Comparison of ENCODE assay signal across 21 cellular contexts in genomic region chr2:47504174-47504810, GRCh38.
DNase-seq lines count a peak whose midpoint lies in the region; ATAC-seq and TF ChIP-seq lines count a peak whose summit lies in the region.
"Had no signal": no experiment of that assay in that cellular context is flagged by ENCODE, and none has a peak within 500 bp of the region (broad histone marks: within the 10 kb centered on the region; RNA-seq: fewer than 3 reads in every experiment).

No MANE protein-coding gene starts in this region.

- H2BK120ac ChIP-seq in neuronal stem cell (ENCODE audit: low read depth, low read length): no peak overlapping the region

- H3K4me3 ChIP-seq in testis: no peak overlapping the region
- peak overlapping the region in 1 of 2 donors; percentile 27 for H3K4me3 ChIP-seq in neuronal stem cell (ENCODE audit: low read length in 2 of 2)
- H3K4me3 ChIP-seq: gastroesophageal sphincter, SJSA1, vagina had no signal

- intact Hi-C loops in activated B cell treated with CpG ODN at 0.5 μM for 24 hours (cut with micrococcal nuclease) (no loop called here), testis (cut with DNase I; ENCODE audit: low total_unique reads) (no loop called here)

- CTCF ChIA-PET in activated B cell treated with CpG ODN at 0.5 μM for 24 hours (lab: Charles Lee): no interaction called here

- no peak overlapping the region for H3K4ac ChIP-seq in neuronal stem cell (ENCODE audit: low read length)

- 94 to 95% methylated on average over 5 to 6 of the region's 6 CpGs for WGBS in testis, 2 donors
- WGBS in neuronal stem cell (ENCODE audit: extremely low coverage in 2 of 2, insufficient read length in 2 of 2, insufficient replicate concordance in 1 of 2), 2 donors: no CpG with 5 or more reads among the region's 6 CpGs

- H4K91ac ChIP-seq in neuronal stem cell (ENCODE audit: low read depth, low read length, poor library complexity): no peak overlapping the region

- H3K36me3 ChIP-seq in testis (ENCODE audit: low read depth, missing control alignments) (no peaks in the 10 kb centered on the region), neuronal stem cell (replicated peaks in 1 of 2; ENCODE audit: control insufficient read depth in 2 of 2, insufficient read depth in 2 of 2, low read length in 2 of 2) (peaks cover 0 to 4% of the 10 kb centered on the region in 2 donors)
- H3K36me3 ChIP-seq: brain microvascular endothelial cell, gastroesophageal sphincter, SJSA1, vagina had no signal

- H3K27me3 ChIP-seq in testis: no peaks in the 10 kb centered on the region
- no peaks in the 10 kb centered on the region for H3K27me3 ChIP-seq in neuronal stem cell (ENCODE audit: control insufficient read depth in 3 of 3, insufficient read depth in 3 of 3, low read depth in 1 of 3, low read length in 3 of 3)
- H3K27me3 ChIP-seq: brain microvascular endothelial cell, gastroesophageal sphincter, SJSA1, vagina had no signal

- peaks cover 27% of the 10 kb centered on the region for H3K4me1 Mint-ChIP-seq in activated B cell treated with CpG ODN at 0.5 μM for 24 hours

- TF ChIP-seq CTCF in activated B cell treated with CpG ODN at 0.5 μM for 24 hours (IDR thresholded peaks at IDR 0.05) (no peak), testis (IDR thresholded peaks at IDR 0.05) (no peak)

- peaks cover 17% of the 10 kb centered on the region for H3K9me3 Mint-ChIP-seq in activated B cell treated with CpG ODN at 0.5 μM for 24 hours

- no peak overlapping the region for H2AK5ac ChIP-seq in neuronal stem cell (ENCODE audit: low read depth, low read length)

- peak overlapping the region; percentile 35 for H3K27ac Mint-ChIP-seq in activated B cell treated with CpG ODN at 0.5 μM for 24 hours
- H3K27ac Mint-ChIP-seq: HFFc6, progenitor cell of endocrine pancreas had no signal

- POLR2A ChIA-PET in activated B cell treated with CpG ODN at 0.5 μM for 24 hours (lab: Charles Lee): interaction anchor here (1.2 kb wide), 1 partner anchor 16 kb away, joined by 4 read pairs; no protein-coding TSS in a partner anchor

- no peak for TF ChIP-seq POLR2A in testis (IDR thresholded peaks at IDR 0.05)

- H2BK15ac ChIP-seq in neuronal stem cell (ENCODE audit: low read length): no peak overlapping the region

- H3K27me3 Mint-ChIP-seq in activated B cell treated with CpG ODN at 0.5 μM for 24 hours: peaks cover 11% of the 10 kb centered on the region
- H3K27me3 Mint-ChIP-seq: natural killer cell treated with Interleukin-12 subunit alpha and Interleukin-12 subunit beta and Interleukin-15 and Interleukin-18, amount 100 ng/mL, for 72 hours; progenitor cell of endocrine pancreas had no signal

- no peaks in the 10 kb centered on the region for H3K4me1 ChIP-seq in testis
- H3K4me1 ChIP-seq in neuronal stem cell (ENCODE audit: control insufficient read depth in 2 of 2, insufficient read depth in 1 of 2, low read depth in 1 of 2, low read length in 2 of 2): no peaks in the 10 kb centered on the region
- H3K4me1 ChIP-seq: gastroesophageal sphincter, vagina had no signal

- no peak overlapping the region for H2BK5ac ChIP-seq in neuronal stem cell (ENCODE audit: low read length)

- ATAC-seq in GM18498 (IDR thresholded peaks at IDR 0.05; ENCODE audit: unreplicated experiment) (peak; percentile 27), GM21381 (IDR thresholded peaks at IDR 0.05; ENCODE audit: unreplicated experiment) (peak; percentile 20), HG03066 (IDR thresholded peaks at IDR 0.05; ENCODE audit: low read depth, unreplicated experiment) (peak; percentile 16), activated B cell treated with CpG ODN at 0.5 μM for 24 hours (ENCODE audit: low read depth) (peak; percentile 61), HG03196 (IDR thresholded peaks at IDR 0.05; ENCODE audit: unreplicated experiment) (no peak)
- ATAC-seq: gastroesophageal sphincter; left colon; natural killer cell treated with Interleukin-12 subunit alpha and Interleukin-12 subunit beta and Interleukin-15 and Interleukin-18, amount 100 ng/mL, for 72 hours had no signal

- H3K4me2 ChIP-seq in neuronal stem cell (ENCODE audit: insufficient read depth, low read length, poor library complexity, severe bottlenecking): no peak overlapping the region

- H3K4me3 Mint-ChIP-seq in activated B cell treated with CpG ODN at 0.5 μM for 24 hours: peak overlapping the region; percentile 62
- H3K4me3 Mint-ChIP-seq: HFFc6; natural killer cell treated with Interleukin-12 subunit alpha and Interleukin-12 subunit beta and Interleukin-15 and Interleukin-18, amount 100 ng/mL, for 72 hours had no signal

- DNase-seq in activated B cell treated with CpG ODN at 0.5 μM for 24 hours: no peak
- no peak for DNase-seq in testis
- DNase-seq in neuronal stem cell (ENCODE audit: low spot score): no peak
- DNase-seq in AG20443 (ENCODE audit: low spot score): no peak
- DNase-seq: brain microvascular endothelial cell; dermis blood vessel endothelial cell; EL; erythroblast; HFFc6; left colon; stimulated activated CD4-positive, alpha-beta T cell treated with anti-CD3 and anti-CD28 coated beads, Interleukin-2, amount 100 ng/mL, for 48 hours; T-helper 2 cell had no signal

- H3K27ac ChIP-seq in testis (no peak overlapping the region), neuronal stem cell (replicated peaks; ENCODE audit: low read length) (no peak overlapping the region)
- H3K27ac ChIP-seq: brain microvascular endothelial cell, gastroesophageal sphincter, SJSA1, vagina had no signal

- H3K18ac ChIP-seq in neuronal stem cell (ENCODE audit: low read length): no peak overlapping the region

- no peak overlapping the region for H3K23ac ChIP-seq in neuronal stem cell (ENCODE audit: low read depth, low read length, poor library complexity)

- no peak overlapping the region for H3K9ac ChIP-seq in neuronal stem cell (ENCODE audit: low read depth, low read length, poor library complexity)

- no peak overlapping the region for H2AFZ ChIP-seq in neuronal stem cell (ENCODE audit: low read length)

- no peaks in the 10 kb centered on the region for H3K79me1 ChIP-seq in neuronal stem cell (ENCODE audit: low read depth, low read length)

- no peaks in the 10 kb centered on the region for H3K9me3 ChIP-seq in testis
- H3K9me3 ChIP-seq in neuronal stem cell (replicated peaks in 1 of 2; ENCODE audit: control insufficient read depth in 2 of 2, insufficient read depth in 1 of 2, low read depth in 1 of 2, low read length in 2 of 2): peaks cover 17 to 23% of the 10 kb centered on the region in 2 donors
- H3K9me3 ChIP-seq: vagina had no signal

- no peak overlapping the region for H3K14ac ChIP-seq in neuronal stem cell (ENCODE audit: low read length)

- no peak overlapping the region for H2BK12ac ChIP-seq in neuronal stem cell (ENCODE audit: low read length)

- H4K8ac ChIP-seq in neuronal stem cell (ENCODE audit: low read depth, low read length): no peak overlapping the region

- H3K36me3 Mint-ChIP-seq in activated B cell treated with CpG ODN at 0.5 μM for 24 hours (ENCODE audit: low read depth): peaks cover 7% of the 10 kb centered on the region
